ENCODE assay signal across 26 cellular contexts in the genomic region with DNA sequence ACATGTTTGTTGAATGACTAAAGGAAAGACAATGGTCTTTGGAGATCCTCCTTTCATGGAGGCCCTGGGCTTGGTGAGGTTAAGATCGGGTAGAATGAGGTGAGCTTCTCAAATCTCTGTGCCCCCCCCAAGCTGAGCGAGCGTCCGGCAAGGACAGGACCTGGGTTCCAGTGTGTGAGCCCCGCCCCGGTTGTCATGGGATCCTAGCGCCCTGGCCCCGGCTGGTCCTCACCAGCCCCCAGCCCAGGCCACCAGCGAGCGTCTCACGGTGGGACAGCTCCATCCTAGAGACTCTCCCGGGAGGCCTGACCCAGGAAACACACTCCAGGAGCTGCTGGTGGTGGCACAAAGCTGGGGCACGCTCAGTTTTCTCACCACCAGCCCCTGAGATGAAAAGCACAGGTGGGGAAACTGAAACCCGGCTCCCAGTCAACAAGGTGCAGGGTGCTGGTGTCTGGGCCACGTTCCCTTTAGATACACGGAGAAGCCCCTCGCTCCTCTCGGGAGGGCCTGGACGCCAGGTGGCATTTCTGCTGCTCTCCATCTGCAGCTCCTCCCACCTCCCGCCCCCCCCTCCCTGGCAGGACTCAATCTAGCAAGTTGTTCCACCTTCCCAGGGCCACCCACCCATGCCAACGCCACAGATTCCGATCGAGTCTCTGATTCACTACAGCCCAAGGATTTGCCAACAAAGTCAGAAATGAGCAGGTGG.
A peak's percentile ranks its signal among the peaks of the same experiment; 100 is the strongest.
DNase-seq lines count a peak whose midpoint lies in the region; ATAC-seq, FAIRE-seq and TF ChIP-seq lines count a peak whose summit lies in the region.
"Had no signal": no experiment of that assay in that cellular context is flagged by ENCODE, and none has a peak within 500 bp of the region (broad histone marks: within the 10 kb centered on the region; RNA-seq: fewer than 3 reads in every experiment).

No MANE protein-coding gene starts in this region.

- no peaks in the 10 kb centered on the region for H3K36me3 ChIP-seq in kidney (ENCODE audit: control insufficient read depth in 1 of 2, insufficient read depth in 2 of 2, low read length in 2 of 2)
- H3K36me3 ChIP-seq: Peyer's patch had no signal

- H3K4me1 ChIP-seq in kidney (ENCODE audit: control insufficient read depth in 1 of 2, insufficient read depth in 1 of 2, low read depth in 1 of 2, low read length in 2 of 2): no peaks in the 10 kb centered on the region
- H3K4me1 ChIP-seq: Caco-2, Peyer's patch had no signal

- H3K27ac ChIP-seq in kidney (ENCODE audit: low read depth in 2 of 2, low read length in 2 of 2): no peak overlapping the region
- H3K27ac ChIP-seq: HL-60, Peyer's patch had no signal

- no peak overlapping the region for H3K9ac ChIP-seq in kidney (ENCODE audit: low read length in 2 of 2)

- no peak overlapping the region for H3K4me3 ChIP-seq in kidney (ENCODE audit: low read length in 2 of 2)
- H3K4me3 ChIP-seq: Peyer's patch had no signal

- no peak for ATAC-seq in Right ventricle myocardium superior (ENCODE audit: poor library complexity)
- ATAC-seq in left cardiac atrium: no peak
- ATAC-seq: CD8-positive, alpha-beta T cell had no signal

- no peak for TF ChIP-seq CTCF in kidney (IDR thresholded peaks at IDR 0.05; ENCODE audit: borderline replicate concordance, extremely low read depth, insufficient read depth)

- intact Hi-C loops in Right ventricle myocardium superior (cut with DNase I) (no loop called here), left cardiac atrium (cut with DNase I) (loop anchor here in 1 of 2 donors (5.0 kb wide), 1 partner anchor 59 kb away; no protein-coding TSS in a partner anchor), kidney (cut with DNase I) (loop anchor here (5.0 kb wide), 1 partner anchor 261 kb away; the partner anchor contains the start of gene OLFM1)

- no peak for FAIRE-seq in kidney (lab: Jason Lieb, UNC)
- FAIRE-seq: GM12891 had no signal

- DNase-seq in Right ventricle myocardium superior (peak; percentile 26), left cardiac atrium (no peak), RPMI8226 (peak; percentile 33), kidney (peak; percentile 37), GM03348 (ENCODE audit: low spot score) (no peak)
- DNase-seq in effector CD8-positive, alpha-beta T cell (lab: John Stamatoyannopoulos, UW): no peak
- no peak for DNase-seq in stimulated activated CD4-positive, alpha-beta T cell treated with anti-CD3 and anti-CD28 coated beads, Interleukin-4, amount 100 ng/mL, for 4 hours
- DNase-seq: C1 segment of cervical spinal cord; Caco-2; CD8-positive, alpha-beta T cell; EL; GDM1; GOT3; HCEC 1CT; NCI-H1048; NCI-H1417; NCI-H1694; NCI-H2029 treated with DMSO at 0.1 percent for 48 hours; NCI-H226; NCI-H510A; NCI-H69; OCI-M1; Peyer's patch; SHP77 had no signal

- H3K9me3 ChIP-seq in kidney (ENCODE audit: control insufficient read depth in 1 of 2, low read length in 2 of 2): no peaks in the 10 kb centered on the region
- H3K9me3 ChIP-seq: Caco-2, Peyer's patch had no signal

Comparison
In these comparisons a context has a peak if more than half of its experiments do, and no peak if none do; other contexts are left out.
1. DNase-seq: peak in Right ventricle myocardium superior (single experiment), RPMI8226 (single experiment) and kidney (single experiment); none in left cardiac atrium (single experiment), effector CD8-positive, alpha-beta T cell (single experiment), stimulated activated CD4-positive, alpha-beta T cell treated with anti-CD3 and anti-CD28 coated beads, Interleukin-4, amount 100 ng/mL, for 4 hours (0 of 2) and GM03348 (single experiment).